ENCODE assay signal across 14 cellular contexts in the genomic region with DNA sequence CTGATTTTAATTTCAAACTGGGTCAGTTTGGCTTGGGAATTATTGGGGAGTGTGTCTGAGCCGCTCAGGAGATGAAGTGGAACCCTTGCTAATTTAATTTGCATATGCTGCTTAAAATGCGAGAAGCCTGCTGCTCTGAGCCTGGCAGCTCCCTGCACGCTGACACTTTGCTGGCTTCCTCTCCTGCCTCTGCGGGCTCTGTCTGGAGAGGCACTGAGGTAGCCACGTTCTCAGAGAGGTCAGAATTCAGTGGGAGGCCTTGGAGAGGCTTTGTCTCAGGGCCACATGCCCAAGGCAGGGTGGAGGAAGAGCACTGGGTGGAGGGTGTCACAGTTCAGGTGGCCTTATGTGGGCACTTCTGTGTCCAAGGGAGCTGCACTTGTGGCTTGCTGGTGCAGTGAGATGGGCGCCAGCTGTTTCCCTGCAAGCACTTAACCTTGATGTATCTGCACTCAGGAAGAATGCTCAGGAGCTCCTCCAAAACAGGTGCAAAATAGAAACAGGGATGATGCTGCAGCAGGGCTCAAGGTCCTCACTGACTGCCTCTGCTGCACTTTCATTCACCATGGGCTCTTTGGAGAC.
DNase-seq lines count a peak whose midpoint lies in the region; ATAC-seq, FAIRE-seq and TF ChIP-seq lines count a peak whose summit lies in the region.
"Had no signal": no experiment of that assay in that cellular context is flagged by ENCODE, and none has a peak within 500 bp of the region (broad histone marks: within the 10 kb centered on the region; RNA-seq: fewer than 3 reads in every experiment).

No MANE protein-coding gene starts in this region.

- peak; percentile 49 for DNase-seq in DMS79 treated with DMSO at 0.1 percent for 48 hours (lab: John Stamatoyannopoulos, UW)
- DNase-seq in inferior parietal cortex (ENCODE audit: extremely low spot score) = peak; percentile 19
- no peak for DNase-seq in CD1c-positive myeloid dendritic cell (ENCODE audit: extremely low spot score)
- no peak for DNase-seq in NCI-H345 treated with DMSO at 0.1 percent for 48 hours (lab: John Stamatoyannopoulos, UW; ENCODE audit: unreplicated experiment)
- DNase-seq in HepG2 (ENCODE audit: low spot score) = no peak
- DNase-seq in HK-2 (ENCODE audit: unreplicated experiment) = no peak
- DNase-seq: activated T-cell treated with anti-CD3 and anti-CD28 coated beads, Interleukin-2, amount 50 U/mL, for 1 hour; heart left ventricle; NCI-H1694; sigmoid colon had no signal

- 11% methylated on average over 6 of the region's 6 CpGs for WGBS in HepG2 (ENCODE audit: low lambda C conversion rate)

- POLR2A ChIA-PET in HepG2 (lab: Yijun Ruan, JAX) = no interaction called here

- TF ChIP-seq RAD21 in HepG2 (CRISPR knock-in tag; IDR thresholded peaks at IDR 0.05) = no peak

- no peaks in the 10 kb centered on the region for H4K20me1 ChIP-seq in OCI-LY1 (ENCODE audit: insufficient read depth, low read length)
- H4K20me1 ChIP-seq in HepG2 (ENCODE audit: insufficient read depth, low read length) = no peaks in the 10 kb centered on the region
- H4K20me1 ChIP-seq: BLaER1 treated with 17β-estradiol and CSF1 and Interleukin-3, amounts not matched to agents 10 nM and 100 nM had no signal

- in situ Hi-C loops in HepG2 (cut with HindIII; ENCODE audit: extremely low pct_ligation_motif_present, low pct_unique_long_range_greater_than_20kb) = no loop called here

- no peaks in the 10 kb centered on the region for H3F3A ChIP-seq in OCI-LY1 (ENCODE audit: insufficient read depth, low read length)

- H3K27ac ChIP-seq in OCI-LY1 (ENCODE audit: low read depth, low read length, poor library complexity, severe bottlenecking) (peak overlapping the region; percentile 80), HepG2 (ENCODE audit: extremely low read length, insufficient read depth, low read length) (no peak overlapping the region)
- H3K27ac ChIP-seq: BLaER1 treated with 17β-estradiol and CSF1 and Interleukin-3, amounts not matched to agents 10 nM and 100 nM; epithelial cell of prostate; heart left ventricle; sigmoid colon had no signal

- peak overlapping the region; percentile 56 for H3K9ac ChIP-seq in OCI-LY1 (ENCODE audit: low read length)
- H3K9ac ChIP-seq in HepG2 (ENCODE audit: insufficient read depth, low read depth, low read length) = no peak overlapping the region
- H3K9ac ChIP-seq: BLaER1 treated with 17β-estradiol and CSF1 and Interleukin-3, amounts not matched to agents 10 nM and 100 nM had no signal

- H3K79me2 ChIP-seq in OCI-LY1 (ENCODE audit: insufficient read depth, low read length) (no peaks in the 10 kb centered on the region), HepG2 (ENCODE audit: insufficient read depth, low read length) (no peaks in the 10 kb centered on the region)

- BruUV-seq in HepG2 (replicated peaks; lab: Mats Ljungman, UMichigan) = no TSS peak

- H3K4me3 ChIP-seq in OCI-LY1 (ENCODE audit: low read depth, low read length, poor library complexity, severe bottlenecking) = peak overlapping the region; percentile 38
- no peak overlapping the region for H3K4me3 ChIP-seq in HepG2 (replicated peaks in 1 of 3; ENCODE audit: insufficient read depth in 1 of 3, low read depth in 2 of 3, low read length in 3 of 3)
- H3K4me3 ChIP-seq: BLaER1 treated with 17β-estradiol and CSF1 and Interleukin-3, amounts not matched to agents 10 nM and 100 nM; heart left ventricle; sigmoid colon had no signal

- TF ChIP-seq EP300 in HepG2 (IDR thresholded peaks at IDR 0.05; ENCODE audit: low read depth in 2 of 2, low read length in 2 of 2) = no peak
- TF ChIP-seq EP300 in HepG2 (CRISPR knock-in tag; IDR thresholded peaks at IDR 0.05; ENCODE audit: borderline replicate concordance) = no peak

- H3K4me1 ChIP-seq in OCI-LY1 (ENCODE audit: insufficient read depth, low read length, severe bottlenecking) (peaks cover 58% of the 10 kb centered on the region), HepG2 (ENCODE audit: insufficient read depth, low read length) (no peaks in the 10 kb centered on the region)
- H3K4me1 ChIP-seq: sigmoid colon had no signal

- TF ChIP-seq CTCF in OCI-LY1 (IDR thresholded peaks at IDR 0.05; ENCODE audit: low read length) = no peak
- no peak for TF ChIP-seq CTCF in HepG2 (CRISPR knock-in tag; IDR thresholded peaks at IDR 0.05)

- no peak for FAIRE-seq in HepG2 (lab: Jason Lieb, UNC)

- H3K4me2 ChIP-seq in OCI-LY1 (ENCODE audit: low read length) (peak overlapping the region; percentile 66), HepG2 (ENCODE audit: low read depth, low read length) (no peak overlapping the region)

- ATAC-seq in GM21619 (IDR thresholded peaks at IDR 0.05; ENCODE audit: unreplicated experiment) = peak; percentile 44
- ATAC-seq in HepG2 = no peak

- H3K36me3 ChIP-seq in OCI-LY1 (ENCODE audit: insufficient read depth, low read length) = no peaks in the 10 kb centered on the region
- no peaks in the 10 kb centered on the region for H3K36me3 ChIP-seq in HepG2 (replicated peaks in 1 of 2; ENCODE audit: control insufficient read depth in 1 of 2, insufficient read depth in 2 of 2, low read length in 2 of 2)
- H3K36me3 ChIP-seq: BLaER1 treated with 17β-estradiol and CSF1 and Interleukin-3, amounts not matched to agents 10 nM and 100 nM; heart left ventricle; sigmoid colon had no signal

- H2AFZ ChIP-seq in OCI-LY1 (ENCODE audit: low read length) (no peak overlapping the region), HepG2 (ENCODE audit: low read length) (no peak overlapping the region)

- no peaks in the 10 kb centered on the region for H3K9me2 ChIP-seq in OCI-LY1 (ENCODE audit: low read depth, low read length)

- no peaks in the 10 kb centered on the region for H3K27me3 ChIP-seq in OCI-LY1 (ENCODE audit: insufficient read depth, low read length)
- peaks cover 2 to 10% of the 10 kb centered on the region in 2 experiments; a peak in 4 of 5 replicates for H3K27me3 ChIP-seq in HepG2 (ENCODE audit: control insufficient read depth in 1 of 2, insufficient read depth in 2 of 2, low read length in 2 of 2)
- H3K27me3 ChIP-seq: BLaER1 treated with 17β-estradiol and CSF1 and Interleukin-3, amounts not matched to agents 10 nM and 100 nM; heart left ventricle had no signal

- CTCF ChIA-PET in HepG2 (lab: Yijun Ruan, JAX; ENCODE audit: low intra/inter-chr PET ratio, low total read pairs) = no interaction called here

- intact Hi-C loops in HepG2 (cut with micrococcal nuclease; ENCODE audit: unreplicated experiment) = no loop called here

- H3K9me3 ChIP-seq in OCI-LY1 (ENCODE audit: low read length) = no peaks in the 10 kb centered on the region
- no peaks in the 10 kb centered on the region for H3K9me3 ChIP-seq in HepG2 (ENCODE audit: low read length)
- H3K9me3 ChIP-seq: BLaER1 treated with 17β-estradiol and CSF1 and Interleukin-3, amounts not matched to agents 10 nM and 100 nM; heart left ventricle; sigmoid colon had no signal

- TF ChIP-seq POLR2A in HepG2 (IDR thresholded peaks at IDR 0.05; ENCODE audit: insufficient read depth in 1 of 2, low read depth in 2 of 2, low read length in 2 of 2) = no peak

TF ChIP-seq in HepG2, 621 proteins besides CTCF, POLR2A, EP300 and RAD21 (continues in another document):
- TF ChIP-seq MEF2D (CRISPR knock-in tag; IDR thresholded peaks at IDR 0.05) (no peak), BRCA1 (CRISPR knock-in tag; IDR thresholded peaks at IDR 0.05) (no peak), NR3C1 (CRISPR knock-in tag; IDR thresholded peaks at IDR 0.05) (no peak)
- TF ChIP-seq, protein P1, sequence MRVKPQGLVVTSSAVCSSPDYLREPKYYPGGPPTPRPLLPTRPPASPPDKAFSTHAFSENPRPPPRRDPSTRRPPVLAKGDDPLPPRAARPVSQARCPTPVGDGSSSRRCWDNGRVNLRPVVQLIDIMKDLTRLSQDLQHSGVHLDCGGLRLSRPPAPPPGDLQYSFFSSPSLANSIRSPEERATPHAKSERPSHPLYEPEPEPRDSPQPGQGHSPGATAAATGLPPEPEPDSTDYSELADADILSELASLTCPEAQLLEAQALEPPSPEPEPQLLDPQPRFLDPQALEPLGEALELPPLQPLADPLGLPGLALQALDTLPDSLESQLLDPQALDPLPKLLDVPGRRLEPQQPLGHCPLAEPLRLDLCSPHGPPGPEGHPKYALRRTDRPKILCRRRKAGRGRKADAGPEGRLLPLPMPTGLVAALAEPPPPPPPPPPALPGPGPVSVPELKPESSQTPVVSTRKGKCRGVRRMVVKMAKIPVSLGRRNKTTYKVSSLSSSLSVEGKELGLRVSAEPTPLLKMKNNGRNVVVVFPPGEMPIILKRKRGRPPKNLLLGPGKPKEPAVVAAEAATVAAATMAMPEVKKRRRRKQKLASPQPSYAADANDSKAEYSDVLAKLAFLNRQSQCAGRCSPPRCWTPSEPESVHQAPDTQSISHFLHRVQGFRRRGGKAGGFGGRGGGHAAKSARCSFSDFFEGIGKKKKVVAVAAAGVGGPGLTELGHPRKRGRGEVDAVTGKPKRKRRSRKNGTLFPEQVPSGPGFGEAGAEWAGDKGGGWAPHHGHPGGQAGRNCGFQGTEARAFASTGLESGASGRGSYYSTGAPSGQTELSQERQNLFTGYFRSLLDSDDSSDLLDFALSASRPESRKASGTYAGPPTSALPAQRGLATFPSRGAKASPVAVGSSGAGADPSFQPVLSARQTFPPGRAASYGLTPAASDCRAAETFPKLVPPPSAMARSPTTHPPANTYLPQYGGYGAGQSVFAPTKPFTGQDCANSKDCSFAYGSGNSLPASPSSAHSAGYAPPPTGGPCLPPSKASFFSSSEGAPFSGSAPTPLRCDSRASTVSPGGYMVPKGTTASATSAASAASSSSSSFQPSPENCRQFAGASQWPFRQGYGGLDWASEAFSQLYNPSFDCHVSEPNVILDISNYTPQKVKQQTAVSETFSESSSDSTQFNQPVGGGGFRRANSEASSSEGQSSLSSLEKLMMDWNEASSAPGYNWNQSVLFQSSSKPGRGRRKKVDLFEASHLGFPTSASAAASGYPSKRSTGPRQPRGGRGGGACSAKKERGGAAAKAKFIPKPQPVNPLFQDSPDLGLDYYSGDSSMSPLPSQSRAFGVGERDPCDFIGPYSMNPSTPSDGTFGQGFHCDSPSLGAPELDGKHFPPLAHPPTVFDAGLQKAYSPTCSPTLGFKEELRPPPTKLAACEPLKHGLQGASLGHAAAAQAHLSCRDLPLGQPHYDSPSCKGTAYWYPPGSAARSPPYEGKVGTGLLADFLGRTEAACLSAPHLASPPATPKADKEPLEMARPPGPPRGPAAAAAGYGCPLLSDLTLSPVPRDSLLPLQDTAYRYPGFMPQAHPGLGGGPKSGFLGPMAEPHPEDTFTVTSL (CRISPR knock-in tag; IDR thresholded peaks at IDR 0.05; ENCODE audit: borderline replicate concordance) = no peak
- TF ChIP-seq, protein P2, sequence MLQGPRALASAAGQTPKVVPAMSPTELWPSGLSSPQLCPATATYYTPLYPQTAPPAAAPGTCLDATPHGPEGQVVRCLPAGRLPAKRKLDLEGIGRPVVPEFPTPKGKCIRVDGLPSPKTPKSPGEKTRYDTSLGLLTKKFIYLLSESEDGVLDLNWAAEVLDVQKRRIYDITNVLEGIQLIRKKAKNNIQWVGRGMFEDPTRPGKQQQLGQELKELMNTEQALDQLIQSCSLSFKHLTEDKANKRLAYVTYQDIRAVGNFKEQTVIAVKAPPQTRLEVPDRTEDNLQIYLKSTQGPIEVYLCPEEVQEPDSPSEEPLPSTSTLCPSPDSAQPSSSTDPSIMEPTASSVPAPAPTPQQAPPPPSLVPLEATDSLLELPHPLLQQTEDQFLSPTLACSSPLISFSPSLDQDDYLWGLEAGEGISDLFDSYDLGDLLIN (CRISPR knock-in tag; IDR thresholded peaks at IDR 0.05; ENCODE audit: borderline replicate concordance) = no peak

Comparison
In these comparisons a context has a peak if more than half of its experiments do, and no peak if none do; other contexts are left out.
1. DNase-seq: peak in DMS79 treated with DMSO at 0.1 percent for 48 hours (single experiment) and inferior parietal cortex (single experiment); none in CD1c-positive myeloid dendritic cell (single experiment), NCI-H345 treated with DMSO at 0.1 percent for 48 hours (single experiment), HepG2 (single experiment) and HK-2 (single experiment).